ENCODE assay signal across 9 cellular contexts in genomic region chr11:43567396-43567975, GRCh38.
DNase-seq lines count a peak whose midpoint lies in the region; ATAC-seq and TF ChIP-seq lines count a peak whose summit lies in the region.
"Had no signal": no experiment of that assay in that cellular context is flagged by ENCODE, and none has a peak within 500 bp of the region (broad histone marks: within the 10 kb centered on the region; RNA-seq: fewer than 3 reads in every experiment).

No MANE protein-coding gene starts in this region.

- no peak overlapping the region for H3T11ph ChIP-seq in H9 (ENCODE audit: low read length)

- H3K4me2 ChIP-seq in H9 (ENCODE audit: insufficient read depth, insufficient read length, low read length) = no peak overlapping the region

- H4K5ac ChIP-seq in H9 (ENCODE audit: insufficient read length, low read depth, low read length) = no peak overlapping the region

- H3K23ac ChIP-seq in H9 (ENCODE audit: insufficient read length, low read depth, low read length) = no peak overlapping the region

- no peak overlapping the region for H3K4me3 Mint-ChIP-seq in H9

- H3K36me3 Mint-ChIP-seq in H9 (ENCODE audit: insufficient read depth in 1 of 3, low read depth in 3 of 3) = no peaks in the 10 kb centered on the region

- no peak overlapping the region for H2BK15ac ChIP-seq in H9 (ENCODE audit: low read depth, low read length)

- no peak overlapping the region for H4K91ac ChIP-seq in H9 (ENCODE audit: insufficient read length, low read depth, low read length)

- DNase-seq in DMS53 treated with DMSO at 0.1 percent for 48 hours (lab: John Stamatoyannopoulos, UW; ENCODE audit: unreplicated experiment) (peak; percentile 50), H9 (no peak), NCI-H146 treated with DMSO at 0.1 percent for 48 hours (lab: John Stamatoyannopoulos, UW; ENCODE audit: unreplicated experiment) (peak; percentile 72), iPS-NIHi11 (ENCODE audit: low spot score) (peak; percentile 69), transverse colon (no peak)
- no peak for DNase-seq in activated CD4-positive, alpha-beta T cell treated with anti-CD3 and anti-CD28 coated beads, Interleukin-2, amount 50 U/mL, for 1 hour

- WGBS in H9 (ENCODE audit: extremely low coverage, insufficient read length, low lambda C conversion rate) = no CpG with 5 or more reads among the region's 5 CpGs
- WGBS in transverse colon (ENCODE audit: low coverage in 1 of 2), 2 donors = 0 to 16% methylated on average over 2 to 5 of the region's 5 CpGs

- H3K4me1 ChIP-seq in H9 (ENCODE audit: insufficient read depth, low read length) (no peaks in the 10 kb centered on the region), transverse colon (no peaks in the 10 kb centered on the region)
- H3K4me1 ChIP-seq: SJSA1 had no signal

- no peak overlapping the region for H3K56ac ChIP-seq in H9 (ENCODE audit: insufficient read length, low read depth, low read length)

- no peak overlapping the region for H3K14ac ChIP-seq in H9 (ENCODE audit: insufficient read depth, low read length)

- H4K8ac ChIP-seq in H9 (replicated peaks; ENCODE audit: insufficient read length, low read depth, low read length) = no peak overlapping the region

- H3K4me3 ChIP-seq in transverse colon = no peak overlapping the region
- H3K4me3 ChIP-seq: SJSA1 had no signal

- TF ChIP-seq EP300 in transverse colon (IDR thresholded peaks at IDR 0.05; ENCODE audit: low read depth) = no peak

- H2AFZ ChIP-seq in H9 (ENCODE audit: low read length) = no peak overlapping the region

- H3K27me3 ChIP-seq in H9 (ENCODE audit: insufficient read depth, low read length) (peaks cover 10% of the 10 kb centered on the region), transverse colon (peaks cover 62% of the 10 kb centered on the region)

- H3K36me3 ChIP-seq in transverse colon = no peaks in the 10 kb centered on the region
- H3K36me3 ChIP-seq: SJSA1 had no signal

- no peaks in the 10 kb centered on the region for H3K4me1 Mint-ChIP-seq in H9

- TF ChIP-seq POLR2A in transverse colon (IDR thresholded peaks at IDR 0.05) = no peak

- TF ChIP-seq CTCF in H9 (conservative IDR thresholded peaks at IDR 0.05) (peak; percentile 83), VCaP (conservative IDR thresholded peaks at IDR 0.05) (peak; percentile 85), transverse colon (IDR thresholded peaks at IDR 0.05) (peak; percentile 22 to 65 (median 53))

- H2AK5ac ChIP-seq in H9 (ENCODE audit: insufficient read length, low read length) = no peak overlapping the region

- H2BK12ac ChIP-seq in H9 (ENCODE audit: insufficient read length, low read depth, low read length) = no peak overlapping the region

- H3K27ac Mint-ChIP-seq in H9 = no peak overlapping the region

- no peaks in the 10 kb centered on the region for H3K79me2 ChIP-seq in H9 (ENCODE audit: insufficient read depth, low read length)

- H3K27me3 Mint-ChIP-seq in H9 (ENCODE audit: low read depth) = peaks cover 61% of the 10 kb centered on the region

- H3K79me1 ChIP-seq in H9 (ENCODE audit: insufficient read depth, low read depth, low read length, poor library complexity, severe bottlenecking) = no peaks in the 10 kb centered on the region

- H3K18ac ChIP-seq in H9 (ENCODE audit: insufficient read length, low read depth, low read length) = no peak overlapping the region

- H3K4ac ChIP-seq in H9 (ENCODE audit: low read depth, low read length) = no peak overlapping the region

- H3K27ac ChIP-seq in H9 (ENCODE audit: insufficient read length, low read depth, low read length) (no peak overlapping the region), VCaP (no peak overlapping the region), transverse colon (no peak overlapping the region)
- H3K27ac ChIP-seq: SJSA1 had no signal

- in situ Hi-C loops in transverse colon (cut with MboI; ENCODE audit: low pct_ligation_motif_present in 1 of 4, low pct_unique_long_range_greater_than_20kb in 1 of 4, low sequenced_read_pairs in 3 of 4) = no loop called here

- H3K23me2 ChIP-seq in H9 (ENCODE audit: insufficient read length, low read depth, low read length, poor library complexity, severe bottlenecking) = no peaks in the 10 kb centered on the region

- intact Hi-C loops in transverse colon (cut with DNase I; ENCODE audit: low total_unique reads) = no loop called here

- H3K9me3 ChIP-seq in H9 (ENCODE audit: control insufficient read depth, low read depth, low read length) = no peaks in the 10 kb centered on the region
- H3K9me3 ChIP-seq in transverse colon = no peaks in the 10 kb centered on the region
- H3K9me3 ChIP-seq: SJSA1 had no signal

- no peak for ATAC-seq in GM21381 (IDR thresholded peaks at IDR 0.05; ENCODE audit: unreplicated experiment)

- no peak overlapping the region for H2BK120ac ChIP-seq in H9 (ENCODE audit: low read depth, low read length, poor library complexity, severe bottlenecking)

- H2BK5ac ChIP-seq in H9 (ENCODE audit: insufficient read length, low read length) = no peak overlapping the region

- H3K9ac ChIP-seq in H9 (ENCODE audit: extremely low read depth, insufficient read length, low read length) = no peak overlapping the region

- H4K20me1 ChIP-seq in H9 (ENCODE audit: control insufficient read depth, insufficient read depth, insufficient read length) = no peaks in the 10 kb centered on the region

- no peaks in the 10 kb centered on the region for H3K9me3 Mint-ChIP-seq in H9

- no peak overlapping the region for H2BK20ac ChIP-seq in H9 (ENCODE audit: low read depth, low read length, poor library complexity, severe bottlenecking)

Comparison
In these comparisons a context has a peak if more than half of its experiments do, and no peak if none do; other contexts are left out.
1. DNase-seq: peak in DMS53 treated with DMSO at 0.1 percent for 48 hours (single experiment), NCI-H146 treated with DMSO at 0.1 percent for 48 hours (single experiment) and iPS-NIHi11 (single experiment); none in H9 (single experiment), transverse colon (single experiment) and activated CD4-positive, alpha-beta T cell treated with anti-CD3 and anti-CD28 coated beads, Interleukin-2, amount 50 U/mL, for 1 hour (single experiment).
2. Peak in every context shown above with its lines, with median percentiles within 50 percentile points of each other: CTCF ChIP-seq.